ENCODE assay signal across 8 cellular contexts in genomic region chr6:17280552-17281090, GRCh38. TPM values are rescaled to one million over a fixed set of nuclear protein-coding genes. Genes with fewer than 3 reads are reported as not detected.
DNase-seq lines count a peak whose midpoint lies in the region; ATAC-seq and TF ChIP-seq lines count a peak whose summit lies in the region.

No MANE protein-coding gene starts in this region.

- CTCF ChIA-PET in CD4-positive, alpha-beta T cell (lab: Charles Lee) = no interaction called here

- no peaks in the 10 kb centered on the region for H3K9me3 Mint-ChIP-seq in CD4-positive, alpha-beta T cell

- DNase-seq in DMS53 (lab: John Stamatoyannopoulos, UW) = peak; percentile 35
- DNase-seq in DMS53 treated with DMSO at 0.1 percent for 48 hours (lab: John Stamatoyannopoulos, UW; ENCODE audit: unreplicated experiment) = no peak
- peak in 1 of 2 donors; percentile 81 for DNase-seq in left lung
- DNase-seq in NCI-H128 (lab: John Stamatoyannopoulos, UW; ENCODE audit: unreplicated experiment) = no peak
- DNase-seq in CD1c-positive myeloid dendritic cell (ENCODE audit: extremely low spot score) = no peak
- no peak for DNase-seq in CD4-positive, alpha-beta T cell

- H3K4me1 Mint-ChIP-seq in CD4-positive, alpha-beta T cell (ENCODE audit: low read depth) = peaks cover 18% of the 10 kb centered on the region

- H3K9me3 ChIP-seq in left lung (no peaks in the 10 kb centered on the region), stomach smooth muscle (ENCODE audit: control insufficient read depth in 2 of 2, low read length in 2 of 2) (no peaks in the 10 kb centered on the region)
- H3K9me3 ChIP-seq in CD4-positive, alpha-beta T cell (ENCODE audit: control insufficient read depth, low read length) = no peaks in the 10 kb centered on the region

- H3K36me3 ChIP-seq in left lung (no peaks in the 10 kb centered on the region), stomach smooth muscle (ENCODE audit: control insufficient read depth in 2 of 2, insufficient read depth in 2 of 2, low read length in 2 of 2) (no peaks in the 10 kb centered on the region)

- peaks cover 11 to 78% of the 10 kb centered on the region in 2 donors for H3K27me3 ChIP-seq in left lung
- no peaks in the 10 kb centered on the region for H3K27me3 ChIP-seq in stomach smooth muscle (ENCODE audit: control insufficient read depth in 1 of 2, insufficient read depth in 2 of 2, low read length in 2 of 2)
- peaks cover 50% of the 10 kb centered on the region for H3K27me3 ChIP-seq in CD4-positive, alpha-beta T cell (ENCODE audit: control insufficient read depth, insufficient read depth, low read length)

- peak; percentile 72 for ATAC-seq in left lung
- no peak for ATAC-seq in CD4-positive, alpha-beta T cell (ENCODE audit: poor library complexity)

- H3K4me3 ChIP-seq in left lung = peak overlapping the region; percentile 34 to 44
- H3K4me3 ChIP-seq in stomach smooth muscle (ENCODE audit: low read length in 2 of 2) = peak overlapping the region; percentile 69 to 97

- no peak overlapping the region for H3K27ac Mint-ChIP-seq in CD4-positive, alpha-beta T cell

- H3K4me1 ChIP-seq in left lung (peaks cover 0 to 9% of the 10 kb centered on the region in 2 donors), stomach smooth muscle (ENCODE audit: control insufficient read depth, insufficient read depth, low read length) (peaks cover 32% of the 10 kb centered on the region)

- no peak overlapping the region for H3K4me3 Mint-ChIP-seq in CD4-positive, alpha-beta T cell

- intact Hi-C loops in left lung (cut with DNase I) = no loop called here
- intact Hi-C loops in CD4-positive, alpha-beta T cell (cut with DNase I, micrococcal nuclease) = no loop called here

- H3K27me3 Mint-ChIP-seq in CD4-positive, alpha-beta T cell = peaks cover 87% of the 10 kb centered on the region

- H3K36me3 Mint-ChIP-seq in CD4-positive, alpha-beta T cell (ENCODE audit: low read depth) = no peaks in the 10 kb centered on the region

- POLR2A ChIA-PET in CD4-positive, alpha-beta T cell (lab: Charles Lee) = no interaction called here

- TF ChIP-seq CTCF in left lung (IDR thresholded peaks at IDR 0.05) = no peak
- no peak for TF ChIP-seq CTCF in CD4-positive, alpha-beta T cell (IDR thresholded peaks at IDR 0.05)

- H3K27ac ChIP-seq in cingulate gyrus (ENCODE audit: low read depth, low read length) = peak overlapping the region; percentile 54
- no peak overlapping the region for H3K27ac ChIP-seq in left lung
- H3K27ac ChIP-seq in stomach smooth muscle (ENCODE audit: low read length) = peak overlapping the region; percentile 90
- H3K27ac ChIP-seq in CD4-positive, alpha-beta T cell (ENCODE audit: low read depth, low read length) = no peak overlapping the region

- H3K9ac ChIP-seq in stomach smooth muscle (ENCODE audit: low read length in 2 of 2) = peak overlapping the region; percentile 75 to 88

RNA-seq across cellular contexts. Expression of gene RBM24, which starts 0.5 kb away (rescaled TPM):
- under 1 TPM; 0.47 to 0.97 TPM for total RNA-seq in left lung
- total RNA-seq in CD4-positive, alpha-beta T cell = under 1 TPM; 0.33 to 0.39 TPM

Comparison
In these comparisons a context has a peak if more than half of its experiments do, and no peak if none do; other contexts are left out.
1. H3K27ac ChIP-seq: peak in cingulate gyrus (single experiment) and stomach smooth muscle (single experiment); none in left lung (0 of 2) and CD4-positive, alpha-beta T cell (single experiment).